22 cellular contexts compared by ENCODE assay signal in genomic region chr13:51958217-51958547, GRCh38. TPM values are rescaled to one million over a fixed set of nuclear protein-coding genes. Genes with fewer than 3 reads are reported as not detected.
A peak's percentile ranks its signal among the peaks of the same experiment; 100 is the strongest.
DNase-seq lines count a peak whose midpoint lies in the region; ATAC-seq, FAIRE-seq and TF ChIP-seq lines count a peak whose summit lies in the region.
"Had no signal": no experiment of that assay in that cellular context is flagged by ENCODE, and none has a peak within 500 bp of the region (broad histone marks: within the 10 kb centered on the region; RNA-seq: fewer than 3 reads in every experiment).

No MANE protein-coding gene starts in this region.

- H3K27ac ChIP-seq in KMS-11, result peak overlapping the region; percentile 58; the same call in 1 of the 2 replicates

- peaks cover 15% of the 10 kb centered on the region for H3K27me3 Mint-ChIP-seq in stimulated activated memory B cell treated with anti-CD40 and anti-IgM and Interleukin-4, amounts not matched to agents 10 μg/mL and 1 μg/mL and 100 μg/mL, for 72 hours
- H3K27me3 Mint-ChIP-seq: activated naive CD8-positive, alpha-beta T cell had no signal

- no peaks in the 10 kb centered on the region for H3K36me3 Mint-ChIP-seq in stimulated activated memory B cell treated with anti-CD40 and anti-IgM and Interleukin-4, amounts not matched to agents 10 μg/mL and 1 μg/mL and 100 μg/mL, for 72 hours
- H3K36me3 Mint-ChIP-seq: activated naive CD8-positive, alpha-beta T cell; WTC11 had no signal

- intact Hi-C loops in posterior cingulate gyrus (cut with DNase I), result no loop called here

- H2AFZ ChIP-seq in KMS-11 (ENCODE audit: low read depth), result no peak overlapping the region

- DNase-seq in NCI-H2081 (lab: John Stamatoyannopoulos, UW) (peak; percentile 24 to 41), NCI-H2081 treated with DMSO at 0.1 percent for 48 hours (lab: John Stamatoyannopoulos, UW) (no peak), bronchial epithelial cell (ENCODE audit: low read depth) (peak; percentile 15), posterior cingulate gyrus (no peak), NCI-H187 treated with DMSO at 0.1 percent for 48 hours (lab: John Stamatoyannopoulos, UW) (no peak)
- no peak for DNase-seq in stimulated activated CD4-positive, alpha-beta T cell treated with anti-CD3 and anti-CD28 coated beads, Interleukin-2, amount 100 ng/mL, for 48 hours
- DNase-seq: activated CD4-positive, alpha-beta memory T cell treated with anti-CD3 and anti-CD28 coated beads, Interleukin-2, amount 10 ng/mL, durations not matched to agents 7 days and 5 days; activated T-cell treated with anti-CD3 and anti-CD28 coated beads, Interleukin-2, amount 50 U/mL, for 72 hours; cortex of kidney; hippocampal formation; kidney; mesenchymal stem cell; NCI-H1092 treated with DMSO at 0.1 percent for 48 hours; NCI-H345; SHP77; T-helper 17 cell had no signal

- peak overlapping the region; percentile 63 for H3K4me2 ChIP-seq in KMS-11

- H3K27ac Mint-ChIP-seq in stimulated activated memory B cell treated with anti-CD40 and anti-IgM and Interleukin-4, amounts not matched to agents 10 μg/mL and 1 μg/mL and 100 μg/mL, for 72 hours, result peak overlapping the region; percentile 33
- H3K27ac Mint-ChIP-seq: activated CD4-positive, alpha-beta memory T cell treated with anti-CD3 and anti-CD28 coated beads, Interleukin-2, amount 10 ng/mL, durations not matched to agents 7 days and 5 days; activated naive CD8-positive, alpha-beta T cell; activated T-cell treated with anti-CD3 and anti-CD28 coated beads, Interleukin-2, amount 50 U/mL, for 72 hours; T-helper 17 cell; WTC11 had no signal

- H3K27me3 ChIP-seq in KMS-11 (ENCODE audit: insufficient read depth, low read depth) (no peaks in the 10 kb centered on the region), bronchial epithelial cell (ENCODE audit: control insufficient read depth, insufficient read depth, low read length) (no peaks in the 10 kb centered on the region)

- H4K20me1 ChIP-seq in KMS-11 (ENCODE audit: insufficient read depth), result no peaks in the 10 kb centered on the region

- no peak for TF ChIP-seq CTCF in KMS-11 (conservative IDR thresholded peaks at IDR 0.05; ENCODE audit: low read depth, low read length)
- TF ChIP-seq CTCF in bronchial epithelial cell (IDR thresholded peaks at IDR 0.05; ENCODE audit: insufficient read depth, low read length, severe bottlenecking), result no peak

- no peaks in the 10 kb centered on the region for H3K79me2 ChIP-seq in KMS-11 (ENCODE audit: insufficient read depth, low read depth)

- peaks cover 65% of the 10 kb centered on the region for H3K4me1 ChIP-seq in KMS-11 (ENCODE audit: low read depth, poor library complexity, severe bottlenecking)

- H3K4me1 Mint-ChIP-seq in stimulated activated memory B cell treated with anti-CD40 and anti-IgM and Interleukin-4, amounts not matched to agents 10 μg/mL and 1 μg/mL and 100 μg/mL, for 72 hours, result peaks cover 24% of the 10 kb centered on the region

- H3K36me3 ChIP-seq in KMS-11 (ENCODE audit: insufficient read depth), result no peaks in the 10 kb centered on the region
- H3K36me3 ChIP-seq in bronchial epithelial cell (ENCODE audit: control insufficient read depth, insufficient read depth, low read length), result no peaks in the 10 kb centered on the region

- no peak for FAIRE-seq in bronchial epithelial cell (lab: Jason Lieb, UNC)
- FAIRE-seq: endothelial cell of umbilical vein, H54, kidney had no signal

- no peak overlapping the region for H3K4me3 Mint-ChIP-seq in stimulated activated memory B cell treated with anti-CD40 and anti-IgM and Interleukin-4, amounts not matched to agents 10 μg/mL and 1 μg/mL and 100 μg/mL, for 72 hours
- H3K4me3 Mint-ChIP-seq: activated CD4-positive, alpha-beta memory T cell treated with anti-CD3 and anti-CD28 coated beads, Interleukin-2, amount 10 ng/mL, durations not matched to agents 7 days and 5 days; activated naive CD8-positive, alpha-beta T cell; activated T-cell treated with anti-CD3 and anti-CD28 coated beads, Interleukin-2, amount 50 U/mL, for 72 hours; T-helper 17 cell; WTC11 had no signal

- ATAC-seq in stimulated activated memory B cell treated with anti-CD40 and anti-IgM and Interleukin-4, amounts not matched to agents 10 μg/mL and 1 μg/mL and 100 μg/mL, for 72 hours, result no peak
- ATAC-seq: T-helper 17 cell, WTC11 had no signal

- no peaks in the 10 kb centered on the region for H3K9me3 Mint-ChIP-seq in stimulated activated memory B cell treated with anti-CD40 and anti-IgM and Interleukin-4, amounts not matched to agents 10 μg/mL and 1 μg/mL and 100 μg/mL, for 72 hours
- H3K9me3 Mint-ChIP-seq: activated CD4-positive, alpha-beta memory T cell treated with anti-CD3 and anti-CD28 coated beads, Interleukin-2, amount 10 ng/mL, durations not matched to agents 7 days and 5 days; activated T-cell treated with anti-CD3 and anti-CD28 coated beads, Interleukin-2, amount 50 U/mL, for 72 hours; WTC11 had no signal

- H3K9ac ChIP-seq in KMS-11, result no peak overlapping the region

- H3K4me3 ChIP-seq in KMS-11 (IDR thresholded peaks at IDR 0.05; ENCODE audit: insufficient read depth, low read depth, low read length), result no peak overlapping the region
- H3K4me3 ChIP-seq in bronchial epithelial cell (ENCODE audit: low read depth, low read length), result no peak overlapping the region

RNA-seq across cellular contexts. Expression of gene ATP7B, which starts 53.1 kb away (rescaled TPM):
- total RNA-seq in bronchial epithelial cell, result 3.9 and 8.7 TPM in 2 replicates

RNA-seq across cellular contexts. Expression of gene ALG11, which starts 54.0 kb away (rescaled TPM):
- total RNA-seq in bronchial epithelial cell, result 17.5 and 24.5 TPM in 2 replicates

Comparison
In these comparisons a context has a peak if more than half of its experiments do, and no peak if none do; other contexts are left out.
1. DNase-seq: peak in NCI-H2081 (2 of 2) and bronchial epithelial cell (single experiment); none in NCI-H2081 treated with DMSO at 0.1 percent for 48 hours (single experiment), posterior cingulate gyrus (0 of 10), NCI-H187 treated with DMSO at 0.1 percent for 48 hours (single experiment) and stimulated activated CD4-positive, alpha-beta T cell treated with anti-CD3 and anti-CD28 coated beads, Interleukin-2, amount 100 ng/mL, for 48 hours (0 of 2).